In the genomic region with DNA sequence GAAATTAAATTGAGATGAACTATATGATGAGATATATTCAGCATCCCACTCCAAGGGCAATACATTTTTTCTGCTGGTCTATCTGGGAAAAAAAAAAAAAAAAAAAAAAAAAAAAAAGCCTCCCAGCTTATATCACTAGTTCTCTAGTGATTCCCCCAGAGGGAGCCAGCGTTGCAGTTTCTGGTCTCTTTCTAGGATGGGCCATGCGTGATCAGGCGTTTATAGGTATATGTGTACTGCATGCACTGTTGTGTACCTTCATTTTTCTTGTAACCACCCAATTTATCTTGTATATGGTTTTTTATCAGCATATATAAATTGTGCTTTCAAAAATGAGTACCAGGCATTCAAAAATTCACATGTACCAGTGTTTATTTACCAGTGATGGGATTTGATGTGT, we compare ENCODE assay signal across 8 cellular contexts. TPM values are rescaled to one million over a fixed set of nuclear protein-coding genes. Genes with fewer than 3 reads are reported as not detected.
DNase-seq lines count a peak whose midpoint lies in the region; ATAC-seq and TF ChIP-seq lines count a peak whose summit lies in the region.

No MANE protein-coding gene starts in this region.

- no TSS peak for BruUV-seq in MCF 10A (replicated peaks; lab: Mats Ljungman, UMichigan)
- BruUV-seq in mammary epithelial cell (replicated peaks; lab: Mats Ljungman, UMichigan) = no TSS peak

- H3K27ac ChIP-seq in mammary epithelial cell (ENCODE audit: insufficient read depth, low read depth, low read length) (no peak overlapping the region), esophagus squamous epithelium (no peak overlapping the region), upper lobe of right lung (no peak overlapping the region)

- no peaks in the 10 kb centered on the region for H3K4me1 ChIP-seq in mammary epithelial cell (ENCODE audit: insufficient read depth, low read length)
- H3K4me1 ChIP-seq in esophagus squamous epithelium = no peaks in the 10 kb centered on the region
- no peaks in the 10 kb centered on the region for H3K4me1 ChIP-seq in upper lobe of right lung

- H3K4me2 ChIP-seq in mammary epithelial cell (ENCODE audit: insufficient read depth, low read depth, low read length) = no peak overlapping the region

- intact Hi-C loops in MCF 10A (cut with micrococcal nuclease) (loop anchor here (1.0 to 5.0 kb wide), 4 partner anchors 42 to 219 kb away; no protein-coding TSS in a partner anchor), mammary epithelial cell (cut with micrococcal nuclease) (no loop called here), esophagus squamous epithelium (cut with DNase I) (no loop called here), upper lobe of right lung (cut with DNase I) (no loop called here)

- H3K79me2 ChIP-seq in mammary epithelial cell (ENCODE audit: insufficient read depth, low read length) = no peaks in the 10 kb centered on the region

- H3K4me3 Mint-ChIP-seq in MCF 10A (ENCODE audit: unreplicated experiment) = no peak overlapping the region
- no peak overlapping the region for H3K4me3 Mint-ChIP-seq in activated naive CD8-positive, alpha-beta T cell treated with anti-CD3 and anti-CD28 coated beads for 36 hours

- TF ChIP-seq POLR2A in esophagus squamous epithelium (IDR thresholded peaks at IDR 0.05) = no peak

- POLR2A ChIA-PET in MCF 10A (lab: Yijun Ruan, JAX) = no interaction called here

- H3K9me3 Mint-ChIP-seq in MCF 10A (ENCODE audit: unreplicated experiment) = peaks cover under 1% of the 10 kb centered on the region
- no peaks in the 10 kb centered on the region for H3K9me3 Mint-ChIP-seq in activated naive CD8-positive, alpha-beta T cell treated with anti-CD3 and anti-CD28 coated beads for 36 hours

- CTCF ChIA-PET in MCF 10A (lab: Yijun Ruan, JAX) (interaction anchor here (0.6 to 3.5 kb wide), 9 partner anchors 10 to 779 kb away, joined by 3 to 15 read pairs (median 5); no protein-coding TSS in a partner anchor), mammary epithelial cell (lab: Charles Lee; ENCODE audit: low non-redundant PET) (no interaction called here)

- H3K9me3 ChIP-seq in mammary epithelial cell (replicated peaks; ENCODE audit: insufficient read depth, low read length) (no peaks in the 10 kb centered on the region), esophagus squamous epithelium (no peaks in the 10 kb centered on the region), upper lobe of right lung (no peaks in the 10 kb centered on the region)

- peaks cover 16% of the 10 kb centered on the region for H3K27me3 Mint-ChIP-seq in MCF 10A (ENCODE audit: insufficient read depth, unreplicated experiment)
- H3K27me3 Mint-ChIP-seq in activated naive CD8-positive, alpha-beta T cell treated with anti-CD3 and anti-CD28 coated beads for 36 hours = peaks cover 29% of the 10 kb centered on the region

- no peaks in the 10 kb centered on the region for H3K27me3 ChIP-seq in mammary epithelial cell (ENCODE audit: insufficient read depth, low read length)
- peaks cover 0 to 5% (median 0%) of the 10 kb centered on the region in 4 donors for H3K27me3 ChIP-seq in esophagus squamous epithelium
- H3K27me3 ChIP-seq in upper lobe of right lung = no peaks in the 10 kb centered on the region

- H3K4me1 Mint-ChIP-seq in MCF 10A (ENCODE audit: insufficient read depth, unreplicated experiment) = no peaks in the 10 kb centered on the region
- no peaks in the 10 kb centered on the region for H3K4me1 Mint-ChIP-seq in activated naive CD8-positive, alpha-beta T cell treated with anti-CD3 and anti-CD28 coated beads for 36 hours

- no peak overlapping the region for H3K9ac ChIP-seq in mammary epithelial cell (ENCODE audit: insufficient read depth, low read length)

- in situ Hi-C loops in mammary epithelial cell (cut with MboI; ENCODE audit: low sequenced_read_pairs in 2 of 2) = no loop called here

- no peaks in the 10 kb centered on the region for H3K36me3 Mint-ChIP-seq in MCF 10A (ENCODE audit: insufficient read depth, unreplicated experiment)
- no peaks in the 10 kb centered on the region for H3K36me3 Mint-ChIP-seq in activated naive CD8-positive, alpha-beta T cell treated with anti-CD3 and anti-CD28 coated beads for 36 hours

- 65% methylated on average over 3 of the region's 3 CpGs for WGBS in mammary epithelial cell (ENCODE audit: low coverage, missing lambda C conversion rate)
- 26 to 48% methylated on average over 3 of the region's 3 CpGs for WGBS in esophagus squamous epithelium, 2 donors

- peak; percentile 60 for TF ChIP-seq CTCF in MCF 10A (IDR thresholded peaks at IDR 0.05; ENCODE audit: unreplicated experiment)
- no peak for TF ChIP-seq CTCF in mammary epithelial cell (conservative IDR thresholded peaks at IDR 0.05 in 1 of 2, IDR thresholded peaks at IDR 0.05 in 1 of 2; ENCODE audit: extremely low read depth in 1 of 2, insufficient read depth in 1 of 2, low read depth in 1 of 2, low read length in 2 of 2)
- peak; percentile 51 for TF ChIP-seq CTCF in retinal pigment epithelial cell (conservative IDR thresholded peaks at IDR 0.05; ENCODE audit: low read depth, low read length)
- no peak for TF ChIP-seq CTCF in esophagus squamous epithelium (IDR thresholded peaks at IDR 0.05)
- TF ChIP-seq CTCF in upper lobe of right lung (IDR thresholded peaks at IDR 0.05) = no peak

- DNase-seq in MCF 10A (ENCODE audit: unreplicated experiment) (peak; percentile 74), mammary epithelial cell (no peak), LoVo (ENCODE audit: low spot score) (peak; percentile 5), retinal pigment epithelial cell (ENCODE audit: low read depth) (no peak), esophagus squamous epithelium (lab: John Stamatoyannopoulos, UW) (no peak), upper lobe of right lung (no peak), T-helper 1 cell (no peak)
- peak; percentile 5 for DNase-seq in activated naive CD8-positive, alpha-beta T cell treated with anti-CD3 and anti-CD28 coated beads for 36 hours

- no peak for ATAC-seq in upper lobe of right lung

- H4K20me1 ChIP-seq in mammary epithelial cell (ENCODE audit: insufficient read depth, low read length) = no peaks in the 10 kb centered on the region

- H3K36me3 ChIP-seq in mammary epithelial cell (ENCODE audit: insufficient read depth, low read length) (no peaks in the 10 kb centered on the region), esophagus squamous epithelium (no peaks in the 10 kb centered on the region), upper lobe of right lung (no peaks in the 10 kb centered on the region)

- no peak overlapping the region for H2AFZ ChIP-seq in mammary epithelial cell (ENCODE audit: low read depth, low read length)

- H3K4me3 ChIP-seq in mammary epithelial cell (replicated peaks in 1 of 3; ENCODE audit: insufficient read depth in 1 of 3, low read depth in 2 of 3, low read length in 3 of 3) (no peak overlapping the region), retinal pigment epithelial cell (ENCODE audit: low read length) (no peak overlapping the region), esophagus squamous epithelium (no peak overlapping the region), upper lobe of right lung (no peak overlapping the region)

- H3K27ac Mint-ChIP-seq in MCF 10A (ENCODE audit: low read depth, unreplicated experiment) = no peak overlapping the region
- H3K27ac Mint-ChIP-seq in activated naive CD8-positive, alpha-beta T cell treated with anti-CD3 and anti-CD28 coated beads for 36 hours = no peak overlapping the region

- dilution Hi-C loops in mammary epithelial cell (cut with HindIII; ENCODE audit: low sequenced_read_pairs) = no loop called here

RNA-seq across cellular contexts. Expression of a gene that starts 35.1 kb away (rescaled TPM):
- not detected in 2 replicates for total RNA-seq in MCF 10A (2022)
- not detected for total RNA-seq in mammary epithelial cell
- polyA plus RNA-seq in mammary epithelial cell = not detected
- polyA minus RNA-seq in mammary epithelial cell = not detected
- not detected for total RNA-seq in activated naive CD8-positive, alpha-beta T cell treated with anti-CD3 and anti-CD28 coated beads for 36 hours
- not detected for total RNA-seq in esophagus squamous epithelium
- total RNA-seq in upper lobe of right lung = not detected

Comparison
In these comparisons a context has a peak if more than half of its experiments do, and no peak if none do; other contexts are left out.
1. DNase-seq: peak in MCF 10A (single experiment), LoVo (single experiment) and activated naive CD8-positive, alpha-beta T cell treated with anti-CD3 and anti-CD28 coated beads for 36 hours (single experiment); none in mammary epithelial cell (single experiment), retinal pigment epithelial cell (single experiment), esophagus squamous epithelium (single experiment), upper lobe of right lung (single experiment) and T-helper 1 cell (0 of 5).
2. CTCF ChIP-seq: peak in MCF 10A (single experiment) and retinal pigment epithelial cell (single experiment); none in mammary epithelial cell (0 of 2), esophagus squamous epithelium (0 of 6) and upper lobe of right lung (single experiment).